ENCODE assay signal across 16 cellular contexts in the genomic region with DNA sequence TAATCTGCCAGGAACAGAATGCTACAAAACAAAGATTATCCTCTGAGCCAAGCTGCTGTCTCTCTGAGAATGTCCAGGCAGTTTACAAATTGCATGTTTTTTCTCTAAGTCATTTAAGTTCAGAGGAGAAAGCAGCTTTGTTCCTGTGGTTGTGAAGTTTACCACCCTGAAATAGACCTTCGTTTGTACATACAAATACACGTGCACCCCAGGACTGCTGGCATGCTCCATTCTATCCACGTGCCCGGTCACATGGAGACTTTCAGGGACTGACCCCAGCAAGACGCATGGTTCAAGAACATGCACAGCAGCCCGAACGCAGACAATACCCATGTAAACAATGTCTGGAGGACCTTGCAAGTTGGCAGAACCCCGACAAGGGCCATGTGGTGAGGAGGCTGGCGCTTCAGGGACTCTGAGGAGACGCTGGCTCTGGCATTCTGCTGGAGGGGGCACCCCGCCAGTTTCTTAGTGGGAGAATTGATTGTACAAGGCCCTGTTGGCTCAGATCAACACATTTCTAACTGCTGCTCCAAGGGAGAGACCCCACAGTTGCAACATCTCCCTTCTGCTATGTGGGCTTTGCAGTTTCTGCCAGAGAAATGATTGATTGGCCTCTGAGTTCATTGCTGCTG. TPM values are rescaled to one million over a fixed set of nuclear protein-coding genes. Genes with fewer than 3 reads are reported as not detected.
DNase-seq lines count a peak whose midpoint lies in the region; ATAC-seq and TF ChIP-seq lines count a peak whose summit lies in the region.
"Had no signal": no experiment of that assay in that cellular context is flagged by ENCODE, and none has a peak within 500 bp of the region (broad histone marks: within the 10 kb centered on the region; RNA-seq: fewer than 3 reads in every experiment).

No MANE protein-coding gene starts in this region.

- 0 out of 2 replicates have a peak, but pooled peaks cover 3% of the 10 kb centered on the region for H4K20me1 ChIP-seq in IMR-90 (ENCODE audit: insufficient read depth, low read length)

- ATAC-seq in IMR-90 (ENCODE audit: low read depth) (peak; percentile 53), body of pancreas (peak; percentile 34), right cardiac atrium (peak; percentile 9 to 55), HG02763 (IDR thresholded peaks at IDR 0.05; ENCODE audit: unreplicated experiment) (no peak)
- ATAC-seq: HCT116 had no signal

- H3K27ac ChIP-seq in IMR-90 (ENCODE audit: insufficient read depth, low read length) (peak overlapping the region; percentile 35; the same call in 1 of the 2 replicates), body of pancreas (peak overlapping the region in 2 of 4 donors; percentile 36 to 51), right cardiac atrium (ENCODE audit: low read length) (peak overlapping the region; percentile 62), rectal smooth muscle tissue (ENCODE audit: low read depth, low read length) (peak overlapping the region; percentile 77)

- no peak overlapping the region for H3K23ac ChIP-seq in IMR-90 (ENCODE audit: low read depth, low read length)

- no peaks in the 10 kb centered on the region for H3K9me3 ChIP-seq in IMR-90 (ENCODE audit: control insufficient read depth, insufficient read depth, low read length)
- H3K9me3 ChIP-seq in body of pancreas: no peaks in the 10 kb centered on the region
- no peaks in the 10 kb centered on the region for H3K9me3 ChIP-seq in right cardiac atrium (ENCODE audit: control insufficient read depth, low read length)
- H3K9me3 ChIP-seq: MG63 had no signal

- 0% methylated on average over 1 of the region's 11 CpGs; no CpG with 5 or more reads in 1 of the 2 experiments for WGBS in IMR-90 (ENCODE audit: extremely low coverage in 2 of 2, insufficient read length in 1 of 2), 2 experiments
- WGBS in body of pancreas, 2 donors: 18 to 35% methylated on average over 7 to 11 of the region's 11 CpGs
- 41% methylated on average over 11 of the region's 11 CpGs for WGBS in right cardiac atrium

- H2BK5ac ChIP-seq in IMR-90 (ENCODE audit: low read depth, low read length, poor library complexity, severe bottlenecking): no peak overlapping the region

- TF ChIP-seq POLR2A in IMR-90 (IDR thresholded peaks at IDR 0.05; ENCODE audit: low read depth, low read length): no peak
- TF ChIP-seq POLR2A in body of pancreas (IDR thresholded peaks at IDR 0.05): no peak

- DNase-seq in IMR-90 (peak; percentile 42), body of pancreas (peak in 2 of 4 donors; percentile 34 to 40), right cardiac atrium (peak; percentile 59 to 87 (median 85)), LoVo (ENCODE audit: low spot score) (no peak), middle frontal gyrus (ENCODE audit: extremely low spot score, low spot score) (no peak), GM10248 (ENCODE audit: extremely low spot score) (no peak)
- DNase-seq: activated CD4-positive, alpha-beta T cell treated with anti-CD3 and anti-CD28 coated beads for 1 hour; activated naive CD4-positive, alpha-beta T cell treated with anti-CD3 and anti-CD28 coated beads, Interleukin-2, amount 50 U/mL, for 16 hours; effector memory CD4-positive, alpha-beta T cell; MG63; NCI-H510A; SIG-M5 had no signal

- no peaks in the 10 kb centered on the region for H3K36me3 ChIP-seq in IMR-90 (ENCODE audit: control insufficient read depth, insufficient read depth, low read length)
- H3K36me3 ChIP-seq in body of pancreas (replicated peaks in 1 of 2; ENCODE audit: insufficient read depth in 1 of 2, low read depth in 2 of 2): no peaks in the 10 kb centered on the region
- no peaks in the 10 kb centered on the region for H3K36me3 ChIP-seq in rectal smooth muscle tissue (ENCODE audit: control insufficient read depth, insufficient read depth, low read length)
- H3K36me3 ChIP-seq: MG63 had no signal

- H2AFZ ChIP-seq in IMR-90 (replicated peaks; ENCODE audit: low read length, poor library complexity): peak overlapping the region; percentile 26

- no peak overlapping the region for H2BK15ac ChIP-seq in IMR-90 (ENCODE audit: low read depth, low read length)

- no peak overlapping the region for H3K9ac ChIP-seq in IMR-90 (ENCODE audit: low read depth, low read length)
- H3K9ac ChIP-seq in rectal smooth muscle tissue (ENCODE audit: low read length): no peak overlapping the region

- H3K4me2 ChIP-seq in IMR-90 (ENCODE audit: low read depth, low read length): peak overlapping the region; percentile 22; the same call in 1 of the 2 replicates

- in situ Hi-C loops in IMR-90 (cut with MboI; ENCODE audit: low sequenced_read_pairs): loop anchor here (25.0 kb wide), 1 partner anchor 341 kb away; no protein-coding TSS in a partner anchor

- intact Hi-C loops in IMR-90 (cut with micrococcal nuclease): no loop called here
- intact Hi-C loops in body of pancreas (cut with DNase I): no loop called here
- intact Hi-C loops in right cardiac atrium (cut with DNase I): loop anchor here in 2 of 4 donors (5.0 kb wide), 2 partner anchors 81 to 96 kb away; a partner anchor contains a TSS

- TF ChIP-seq CTCF in IMR-90 (conservative IDR thresholded peaks at IDR 0.05; ENCODE audit: low read depth, low read length) (no peak), body of pancreas (IDR thresholded peaks at IDR 0.05) (no peak), GM10248 (IDR thresholded peaks at IDR 0.05; ENCODE audit: control extremely low read depth, extremely low read depth, low read depth, missing control alignments) (no peak)

- H3K4me3 ChIP-seq in IMR-90 (ENCODE audit: insufficient read depth, low read depth, low read length): no peak overlapping the region
- no peak overlapping the region for H3K4me3 ChIP-seq in body of pancreas
- H3K4me3 ChIP-seq in right cardiac atrium (ENCODE audit: low read length): no peak overlapping the region
- H3K4me3 ChIP-seq in rectal smooth muscle tissue (ENCODE audit: low read length): peak overlapping the region; percentile 32
- H3K4me3 ChIP-seq: MG63 had no signal

- no peak overlapping the region for H4K8ac ChIP-seq in IMR-90 (ENCODE audit: low read depth in 2 of 2, low read length in 2 of 2)

- peaks cover 14% of the 10 kb centered on the region; the same call in 1 of the 2 replicates for H3K27me3 ChIP-seq in IMR-90 (ENCODE audit: control insufficient read depth, insufficient read depth, low read length)
- H3K27me3 ChIP-seq in body of pancreas: no peaks in the 10 kb centered on the region
- H3K27me3 ChIP-seq in right cardiac atrium (ENCODE audit: control insufficient read depth, insufficient read depth): no peaks in the 10 kb centered on the region
- H3K27me3 ChIP-seq in rectal smooth muscle tissue (ENCODE audit: control insufficient read depth, insufficient read depth, low read length): no peaks in the 10 kb centered on the region
- H3K27me3 ChIP-seq: MG63 had no signal

- dilution Hi-C loops in IMR-90 (cut with HindIII; ENCODE audit: low sequenced_read_pairs, unreplicated experiment): no loop called here

- H3K4ac ChIP-seq in IMR-90 (ENCODE audit: low read depth, low read length): no peak overlapping the region

- H3K4me1 ChIP-seq in IMR-90 (ENCODE audit: control insufficient read depth, insufficient read depth, low read length) (peaks cover 11% of the 10 kb centered on the region), body of pancreas (peaks cover 22% of the 10 kb centered on the region), right cardiac atrium (ENCODE audit: control insufficient read depth, insufficient read depth, low read length) (peaks cover 7% of the 10 kb centered on the region), rectal smooth muscle tissue (ENCODE audit: control insufficient read depth, insufficient read depth, low read length) (peaks cover 45% of the 10 kb centered on the region)

- H3K9me1 ChIP-seq in IMR-90 (ENCODE audit: insufficient read depth, low read length): peaks cover 8% of the 10 kb centered on the region; the same call in 1 of the 2 replicates

- H3K18ac ChIP-seq in IMR-90 (ENCODE audit: low read depth, low read length): no peak overlapping the region

- no peaks in the 10 kb centered on the region for H3K79me1 ChIP-seq in IMR-90 (ENCODE audit: low read depth in 1 of 2, low read length in 2 of 2)

- H3K56ac ChIP-seq in IMR-90 (ENCODE audit: extremely low read depth, insufficient read depth, low read length): no peak overlapping the region

- no peak overlapping the region for H4K91ac ChIP-seq in IMR-90 (ENCODE audit: insufficient read depth, low read depth, low read length)

- no peak overlapping the region for H2AK5ac ChIP-seq in IMR-90 (ENCODE audit: low read depth, low read length)

- no peak overlapping the region for H3K14ac ChIP-seq in IMR-90 (replicated peaks; ENCODE audit: low read depth, low read length)

- POLR2A ChIA-PET in IMR-90 (lab: Charles Lee; ENCODE audit: unreplicated experiment): interaction anchor here (0.8 kb wide), 1 partner anchor 95 kb away, joined by 3 read pairs; a partner anchor contains a TSS
- POLR2A ChIA-PET in GM10248 (lab: Yijun Ruan, JAX): interaction anchor here (0.6 kb wide), 1 partner anchor 90 kb away, joined by 3 read pairs; no protein-coding TSS in a partner anchor

- BruUV-seq in IMR-90 (replicated peaks; lab: Mats Ljungman, UMichigan): no TSS peak

- no peak overlapping the region for H4K5ac ChIP-seq in IMR-90 (ENCODE audit: low read depth, low read length)

- no peak overlapping the region for H2AK9ac ChIP-seq in IMR-90 (replicated peaks; ENCODE audit: low read depth, low read length, poor library complexity)

- H2BK120ac ChIP-seq in IMR-90 (ENCODE audit: low read depth, low read length): no peak overlapping the region

- CTCF ChIA-PET in IMR-90 (lab: Yijun Ruan, JAX): interaction anchor here (1.0 to 1.8 kb wide), 2 partner anchors 95 kb away, joined by 3 to 7 read pairs; a partner anchor contains a TSS
- CTCF ChIA-PET in GM10248 (lab: Yijun Ruan, JAX): interaction anchor here (0.8 to 11.9 kb wide), 9 partner anchors 9 to 159 kb away, joined by 3 to 114 read pairs (median 5); a partner anchor contains a TSS

- TF ChIP-seq RAD21 in IMR-90 (IDR thresholded peaks at IDR 0.05; ENCODE audit: low read length): no peak

- H2BK20ac ChIP-seq in IMR-90 (ENCODE audit: low read depth, low read length): no peak overlapping the region

TF ChIP-seq in IMR-90, 13 proteins besides CTCF, POLR2A, EP300 and RAD21 (continues in another document):
- TF ChIP-seq MAZ (IDR thresholded peaks at IDR 0.05; ENCODE audit: borderline replicate concordance, low read depth, low read length) (no peak), FOS (IDR thresholded peaks at IDR 0.05; ENCODE audit: low read depth, low read length) (no peak; the same call in 1 of the 2 replicates), CHD1 (IDR thresholded peaks at IDR 0.05; ENCODE audit: low read depth, low read length) (no peak)

RNA-seq across cellular contexts. Expression of a gene that starts 33.3 kb away (rescaled TPM):
- not detected in 2 replicates for total RNA-seq in IMR-90 (2012; rRNA removed)
- polyA plus RNA-seq in IMR-90 (2012; rRNA removed): not detected in 2 replicates
- not detected in 2 replicates for polyA plus RNA-seq in IMR-90 (2012; cell fraction: cytosol; rRNA removed)
- not detected in 2 replicates for polyA plus RNA-seq in IMR-90 (2012; cell fraction: nucleus; rRNA removed; ENCODE audit: low replicate concordance)
- not detected for total RNA-seq in body of pancreas
- total RNA-seq in right cardiac atrium: under 1 TPM in 2 of 4 donors, not detected in 2; 0.49 to 0.85 TPM
- polyA plus RNA-seq in right cardiac atrium: 0.86 TPM
- total RNA-seq: pulmonary artery endothelial cell had no signal

Comparison
In these comparisons a context has a peak if more than half of its experiments do, and no peak if none do; other contexts are left out.
1. DNase-seq: peak in IMR-90 (single experiment) and right cardiac atrium (3 of 3); none in LoVo (single experiment), middle frontal gyrus (single experiment) and GM10248 (single experiment).